2 cellular contexts compared by ENCODE assay signal in genomic region chr6:21751608-21752007, GRCh38.
TF ChIP-seq lines count a peak whose summit lies in the region.

No MANE protein-coding gene starts in this region.

TF ChIP-seq in A549, 52 proteins besides CTCF, POLR2A, EP300 and RAD21:
- TF ChIP-seq GATA3 (IDR thresholded peaks at IDR 0.05; ENCODE audit: borderline replicate concordance) = no peak
- TF ChIP-seq MYC (IDR thresholded peaks at IDR 0.05; ENCODE audit: borderline replicate concordance, low read length) = no peak
- TF ChIP-seq HOXA7 (CRISPR knock-in tag; IDR thresholded peaks at IDR 0.05) = no peak
- no peak for TF ChIP-seq NFE2L2 (conservative IDR thresholded peaks at IDR 0.05; ENCODE audit: low read length)
- no peak for TF ChIP-seq SREBF2 (IDR thresholded peaks at IDR 0.05)
- TF ChIP-seq SMC3 (IDR thresholded peaks at IDR 0.05) = no peak
- no peak for TF ChIP-seq ZFP36 (IDR thresholded peaks at IDR 0.05; ENCODE audit: borderline replicate concordance, partially characterized antibody)
- TF ChIP-seq RNF2 (IDR thresholded peaks at IDR 0.05; ENCODE audit: borderline replicate concordance, low read depth) = no peak
- TF ChIP-seq POLR2AphosphoS2 (conservative IDR thresholded peaks at IDR 0.05; ENCODE audit: low read length) = no peak

TF ChIP-seq in GM23338, 12 proteins besides CTCF, POLR2A, EP300 and RAD21:
- no peak for TF ChIP-seq STAT1 (IDR thresholded peaks at IDR 0.05; ENCODE audit: unreplicated experiment)
- no peak for TF ChIP-seq EZH2 (IDR thresholded peaks at IDR 0.05; ENCODE audit: low read depth, unreplicated experiment)
- TF ChIP-seq EZH2phosphoT487 (IDR thresholded peaks at IDR 0.05; ENCODE audit: unreplicated experiment) = no peak
- no peak for TF ChIP-seq ZNF462 (CRISPR knock-in tag; IDR thresholded peaks at IDR 0.05)
- no peak for TF ChIP-seq ZNF114 (CRISPR knock-in tag; IDR thresholded peaks at IDR 0.05)
- TF ChIP-seq JUNB (IDR thresholded peaks at IDR 0.05; ENCODE audit: unreplicated experiment) = no peak
- no peak for TF ChIP-seq CREB1 (CRISPR knock-in tag; IDR thresholded peaks at IDR 0.05; ENCODE audit: low read depth)
- TF ChIP-seq ETS1 (IDR thresholded peaks at IDR 0.05) = no peak
- no peak for TF ChIP-seq REST (IDR thresholded peaks at IDR 0.05; ENCODE audit: unreplicated experiment)
- no peak for TF ChIP-seq ZNF331 (CRISPR knock-in tag; IDR thresholded peaks at IDR 0.05; ENCODE audit: low read depth)
- TF ChIP-seq NANOG (IDR thresholded peaks at IDR 0.05; ENCODE audit: borderline replicate concordance) = no peak
- no peak for TF ChIP-seq POLR2AphosphoS5 (IDR thresholded peaks at IDR 0.05; ENCODE audit: low read depth)
